Comparison of ENCODE assay signal across 8 cellular contexts in the genomic region with DNA sequence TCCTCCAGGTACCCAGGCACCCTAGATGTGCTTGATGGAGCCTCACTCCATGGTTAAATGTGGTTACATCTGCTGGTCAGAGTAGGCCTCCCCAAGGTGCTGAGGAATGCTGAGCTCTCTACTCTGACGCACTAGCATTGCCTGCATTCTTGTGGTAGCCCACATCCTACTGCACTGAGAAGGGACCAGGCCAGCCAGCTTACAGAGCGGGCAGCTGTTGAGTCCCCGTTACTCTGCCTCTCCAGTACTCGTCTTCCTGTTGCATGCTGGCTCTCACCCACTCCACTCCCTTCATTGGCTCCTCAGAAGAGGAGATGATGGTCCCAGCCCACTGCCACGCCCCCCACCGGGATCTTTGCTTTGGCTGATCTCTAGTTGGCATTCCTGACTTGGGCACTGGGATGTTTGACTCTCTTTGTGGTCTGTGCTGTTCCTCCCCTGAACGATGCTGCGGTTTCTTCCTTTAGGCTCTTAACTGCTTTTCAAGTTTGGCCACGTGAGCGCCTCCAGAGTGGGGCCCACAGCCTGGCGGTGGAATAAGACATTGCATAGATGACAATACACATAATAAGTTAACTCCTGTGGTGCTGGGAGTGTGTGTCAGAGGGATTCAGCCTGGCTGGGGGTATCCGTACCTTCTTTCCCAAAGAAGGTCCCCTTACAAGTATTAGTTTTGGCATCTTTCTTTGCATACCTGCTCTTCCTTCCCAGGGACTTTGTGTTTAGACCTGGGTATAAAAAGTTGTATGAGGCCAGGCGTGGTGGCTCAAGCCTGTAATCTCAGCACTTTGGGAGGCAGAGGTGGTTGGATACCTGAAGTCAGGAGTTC. TPM values are rescaled to one million over a fixed set of nuclear protein-coding genes. Genes with fewer than 3 reads are reported as not detected.
DNase-seq lines count a peak whose midpoint lies in the region; ATAC-seq and TF ChIP-seq lines count a peak whose summit lies in the region.

No MANE protein-coding gene starts in this region.

- peak in 1 of 3 experiments; percentile 16 for TF ChIP-seq CTCF in ascending aorta (IDR thresholded peaks at IDR 0.05)

- WGBS in mesodermal cell (ENCODE audit: insufficient coverage in 2 of 2), 2 experiments = 71 to 89% methylated on average over 2 to 7 of the region's 13 CpGs

- H3K4me1 ChIP-seq in ascending aorta (no peaks in the 10 kb centered on the region), mesodermal cell (ENCODE audit: control insufficient read depth, insufficient read depth, low read length, poor library complexity, severe bottlenecking) (peaks cover 20% of the 10 kb centered on the region)

- DNase-seq in T-helper 1 cell (peak; percentile 35 to 96 (median 56)), ascending aorta (ENCODE audit: low spot score in 2 of 2) (peak; percentile 31 to 79), NCI-H748 (lab: John Stamatoyannopoulos, UW; ENCODE audit: unreplicated experiment) (no peak)
- peak; percentile 73 for DNase-seq in stimulated activated naive CD8-positive, alpha-beta T cell treated with anti-CD3 and anti-CD28 coated beads, Interleukin-15, Interleukin-2, amounts not matched to agents 100 U/mL and 50 U/mL, for 24 hours

- ATAC-seq in GM18502 (IDR thresholded peaks at IDR 0.05; ENCODE audit: poor library complexity, unreplicated experiment) = peak; percentile 91
- peak; percentile 93 for ATAC-seq in HG03354 (IDR thresholded peaks at IDR 0.05; ENCODE audit: poor library complexity, severe bottlenecking, unreplicated experiment)
- ATAC-seq in stimulated activated naive CD8-positive, alpha-beta T cell treated with anti-CD3 and anti-CD28 coated beads, Interleukin-15, Interleukin-2, amounts not matched to agents 100 U/mL and 50 U/mL, for 24 hours = peak; percentile 98
- ATAC-seq in GM21515 (IDR thresholded peaks at IDR 0.05; ENCODE audit: unreplicated experiment) = no peak

- H3K27me3 ChIP-seq in ascending aorta = no peaks in the 10 kb centered on the region

- H3K27ac ChIP-seq in ascending aorta (peak overlapping the region in 1 of 2 donors; percentile 20), mesodermal cell (ENCODE audit: low read depth, low read length, severe bottlenecking) (peak overlapping the region; percentile 82)

- intact Hi-C loops in ascending aorta (cut with DNase I) = no loop called here

- H3K9me3 ChIP-seq in ascending aorta = no peaks in the 10 kb centered on the region
- no peaks in the 10 kb centered on the region for H3K9me3 ChIP-seq in mesodermal cell (ENCODE audit: control insufficient read depth, low read length)

- no peaks in the 10 kb centered on the region for H3K36me3 ChIP-seq in ascending aorta
- peaks cover 3% of the 10 kb centered on the region for H3K36me3 ChIP-seq in mesodermal cell (ENCODE audit: control insufficient read depth, insufficient read depth, low read length)

- no peak overlapping the region for H3K4me3 ChIP-seq in ascending aorta
- H3K4me3 ChIP-seq in mesodermal cell (ENCODE audit: extremely low read depth, insufficient read depth, low read length, poor library complexity, severe bottlenecking) = no peak overlapping the region

RNA-seq across cellular contexts. Expression of gene AZIN2, which starts 18.6 kb away (rescaled TPM):
- 3.5 TPM for total RNA-seq in ascending aorta
- 5.4 TPM for polyA plus RNA-seq in mesodermal cell (2013, experiment 1 of 2)
- polyA plus RNA-seq in mesodermal cell (2013, experiment 2 of 2) = 3.1 TPM
